ENCODE assay signal across 1 cellular context in the genomic region with DNA sequence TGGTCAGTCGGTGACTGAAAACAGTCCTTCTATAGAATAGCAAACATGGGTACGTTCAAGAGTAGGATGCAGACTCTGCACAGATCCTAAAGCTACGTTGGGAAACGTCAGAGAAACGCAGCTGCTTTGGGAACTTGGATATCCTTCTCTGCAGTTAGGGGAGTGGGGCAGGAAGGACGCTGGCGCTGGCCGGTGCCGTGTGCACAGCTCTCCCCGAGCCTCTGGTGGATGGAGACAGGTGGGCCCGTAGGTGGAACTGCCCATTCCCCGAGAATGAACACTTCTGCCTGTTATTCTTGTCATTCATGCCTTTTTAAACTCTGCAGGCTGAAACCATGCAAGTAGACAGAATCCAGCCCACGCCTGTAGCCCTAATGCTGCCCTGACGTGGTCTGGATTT.
TF ChIP-seq lines count a peak whose summit lies in the region.

No MANE protein-coding gene starts in this region.

TF ChIP-seq in WTC11, 78 proteins besides CTCF, POLR2A, EP300 and RAD21 (continued from another document):
- TF ChIP-seq, protein P1, sequence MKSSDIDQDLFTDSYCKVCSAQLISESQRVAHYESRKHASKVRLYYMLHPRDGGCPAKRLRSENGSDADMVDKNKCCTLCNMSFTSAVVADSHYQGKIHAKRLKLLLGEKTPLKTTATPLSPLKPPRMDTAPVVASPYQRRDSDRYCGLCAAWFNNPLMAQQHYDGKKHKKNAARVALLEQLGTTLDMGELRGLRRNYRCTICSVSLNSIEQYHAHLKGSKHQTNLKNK (CRISPR knock-in tag; IDR thresholded peaks at IDR 0.05) = no peak
- no peak for TF ChIP-seq FOXK1 (CRISPR knock-in tag; IDR thresholded peaks at IDR 0.05)
- no peak for TF ChIP-seq MXD4 (CRISPR knock-in tag; IDR thresholded peaks at IDR 0.05; ENCODE audit: borderline replicate concordance)
- no peak for TF ChIP-seq EMX1 (CRISPR knock-in tag; IDR thresholded peaks at IDR 0.05)
- no peak for TF ChIP-seq NFE2L1 (CRISPR knock-in tag; IDR thresholded peaks at IDR 0.05)
